ENCODE assay signal across 8 cellular contexts in genomic region chr1:88302843-88303486, GRCh38.
DNase-seq lines count a peak whose midpoint lies in the region; ATAC-seq and TF ChIP-seq lines count a peak whose summit lies in the region.

No MANE protein-coding gene starts in this region.

- H3K18ac ChIP-seq in mesenchymal stem cell (ENCODE audit: low read depth in 1 of 2, low read length in 2 of 2), result no peak overlapping the region

- no peak overlapping the region for H2BK5ac ChIP-seq in mesenchymal stem cell (ENCODE audit: low read depth, low read length, poor library complexity, severe bottlenecking)

- peak; percentile 56 for TF ChIP-seq CTCF in brain microvascular endothelial cell (IDR thresholded peaks at IDR 0.05; ENCODE audit: low read depth, low read length, missing control alignments)

- no peak overlapping the region for H2BK15ac ChIP-seq in mesenchymal stem cell (ENCODE audit: low read depth, poor library complexity, severe bottlenecking)

- no peaks in the 10 kb centered on the region for H3K9me3 ChIP-seq in mesenchymal stem cell (ENCODE audit: control insufficient read depth, low read length)

- no peak overlapping the region for H2AFZ ChIP-seq in mesenchymal stem cell (ENCODE audit: low read depth, low read length)

- H3K27me3 ChIP-seq in brain microvascular endothelial cell (replicated peaks) (no peaks in the 10 kb centered on the region), mesenchymal stem cell (ENCODE audit: control insufficient read depth in 1 of 2, insufficient read depth in 1 of 2, low read length in 2 of 2) (no peaks in the 10 kb centered on the region)

- H3K4me3 ChIP-seq in brain microvascular endothelial cell (ENCODE audit: low read depth, low read length) (no peak overlapping the region), mesenchymal stem cell (ENCODE audit: insufficient read depth in 1 of 2, low read depth in 1 of 2, low read length in 2 of 2) (no peak overlapping the region)

- no peaks in the 10 kb centered on the region for H3K36me3 ChIP-seq in brain microvascular endothelial cell (replicated peaks)
- H3K36me3 ChIP-seq in mesenchymal stem cell (ENCODE audit: control insufficient read depth in 1 of 2, insufficient read depth in 2 of 2, low read depth in 1 of 2, low read length in 2 of 2), result no peaks in the 10 kb centered on the region

- in situ Hi-C loops in KBM-7 (cut with MboI; ENCODE audit: low pct_unique_long_range_greater_than_20kb, low sequenced_read_pairs), result no loop called here
- in situ Hi-C loops in brain microvascular endothelial cell (cut with HindIII; ENCODE audit: low pct_ligation_motif_present, low sequenced_read_pairs), result no loop called here

- H2BK12ac ChIP-seq in mesenchymal stem cell (ENCODE audit: low read length in 2 of 2), result no peak overlapping the region

- no peak overlapping the region for H4K91ac ChIP-seq in mesenchymal stem cell (ENCODE audit: low read length)

- H4K8ac ChIP-seq in mesenchymal stem cell (ENCODE audit: low read length), result no peak overlapping the region

- no peak overlapping the region for H2AK5ac ChIP-seq in mesenchymal stem cell (ENCODE audit: low read length, severe bottlenecking)

- 76% methylated on average over 1 of the region's 4 CpGs for WGBS in mesenchymal stem cell

- H3K4me1 ChIP-seq in mesenchymal stem cell (ENCODE audit: control insufficient read depth, insufficient read depth, low read depth, low read length), result no peaks in the 10 kb centered on the region

- H3K4ac ChIP-seq in mesenchymal stem cell (ENCODE audit: low read depth in 1 of 2, low read length in 2 of 2), result no peak overlapping the region

- no peak overlapping the region for H3K23ac ChIP-seq in mesenchymal stem cell (ENCODE audit: low read length in 2 of 2)

- no peak overlapping the region for H2BK120ac ChIP-seq in mesenchymal stem cell (ENCODE audit: low read depth, low read length)

- H3K27ac ChIP-seq in brain microvascular endothelial cell (no peak overlapping the region), mesenchymal stem cell (ENCODE audit: low read length, poor library complexity, severe bottlenecking) (no peak overlapping the region)

- ATAC-seq in HG03045 (IDR thresholded peaks at IDR 0.05; ENCODE audit: unreplicated experiment) (no peak), HG03139 (IDR thresholded peaks at IDR 0.05; ENCODE audit: unreplicated experiment) (no peak)

- no peak overlapping the region for H3K14ac ChIP-seq in mesenchymal stem cell (ENCODE audit: low read length in 2 of 2)

- DNase-seq in COLO829 (ENCODE audit: low spot score) (peak; percentile 15), KBM-7 (peak; percentile 11), brain microvascular endothelial cell (peak; percentile 2), mesenchymal stem cell (peak; percentile 39), C1 segment of cervical spinal cord (lab: John Stamatoyannopoulos, UW) (no peak)
- no peak for DNase-seq in stimulated activated CD4-positive, alpha-beta T cell treated with anti-CD3 and anti-CD28 coated beads, Interleukin-2, amount 100 ng/mL, for 24 hours

- no peak overlapping the region for H3K4me2 ChIP-seq in mesenchymal stem cell (ENCODE audit: low read length, poor library complexity, severe bottlenecking)

- peak overlapping the region; percentile 44 for H3K9ac ChIP-seq in mesenchymal stem cell (ENCODE audit: low read length)

- H3K79me1 ChIP-seq in mesenchymal stem cell (replicated peaks; ENCODE audit: low read length, poor library complexity, severe bottlenecking), result no peaks in the 10 kb centered on the region

Comparison
In these comparisons a context has a peak if more than half of its experiments do, and no peak if none do; other contexts are left out.
1. DNase-seq: peak in COLO829 (single experiment), KBM-7 (single experiment), brain microvascular endothelial cell (single experiment) and mesenchymal stem cell (single experiment); none in C1 segment of cervical spinal cord (0 of 14) and stimulated activated CD4-positive, alpha-beta T cell treated with anti-CD3 and anti-CD28 coated beads, Interleukin-2, amount 100 ng/mL, for 24 hours (0 of 2).